Comparison of ENCODE assay signal across 15 cellular contexts in the genomic region with DNA sequence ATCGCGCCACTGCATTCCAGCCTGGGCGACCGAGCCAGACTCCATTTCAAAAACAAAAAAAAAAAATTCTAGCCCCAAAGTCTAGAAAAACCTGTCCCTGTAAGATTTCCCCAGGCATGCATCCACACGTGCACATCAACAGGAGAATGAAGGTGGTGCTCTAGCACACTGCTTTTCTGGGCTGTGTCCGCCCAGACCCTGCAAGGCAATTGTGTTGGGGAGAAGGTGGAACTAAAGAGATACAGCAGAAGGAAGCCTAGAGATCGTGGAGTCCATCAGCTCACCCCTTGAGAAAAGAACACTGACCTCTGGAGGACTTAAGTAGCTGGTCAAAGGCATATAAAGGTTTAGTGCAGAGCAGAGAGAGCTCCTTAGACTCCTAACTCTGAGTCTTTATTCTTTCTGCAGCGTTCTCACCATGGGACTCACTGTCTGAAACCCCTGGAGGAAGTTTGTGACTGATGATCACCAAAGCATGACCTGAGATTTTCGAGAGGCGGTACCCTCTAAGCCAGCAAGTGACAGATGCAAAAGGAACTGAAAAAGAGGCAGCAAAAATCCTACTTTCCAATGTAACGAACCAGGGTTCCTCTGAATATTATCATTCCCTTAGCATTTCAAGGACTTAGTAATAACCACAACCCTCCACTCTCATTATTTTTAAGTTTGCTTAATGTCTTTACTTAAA.
DNase-seq lines count a peak whose midpoint lies in the region; ATAC-seq and TF ChIP-seq lines count a peak whose summit lies in the region.
"Had no signal": no experiment of that assay in that cellular context is flagged by ENCODE, and none has a peak within 500 bp of the region (broad histone marks: within the 10 kb centered on the region; RNA-seq: fewer than 3 reads in every experiment).

No MANE protein-coding gene starts in this region.

- no peaks in the 10 kb centered on the region for H3K36me3 Mint-ChIP-seq in natural killer cell

- H3K4me3 Mint-ChIP-seq in natural killer cell, result no peak overlapping the region
- H3K4me3 Mint-ChIP-seq: brain had no signal

- no peaks in the 10 kb centered on the region for H3K4me1 Mint-ChIP-seq in natural killer cell

- no peak overlapping the region for H3K27ac Mint-ChIP-seq in natural killer cell
- H3K27ac Mint-ChIP-seq: brain had no signal

- TF ChIP-seq CTCF in natural killer cell (IDR thresholded peaks at IDR 0.05), result no peak

- peaks cover 0 to 4% of the 10 kb centered on the region in 2 donors for H3K27me3 Mint-ChIP-seq in natural killer cell (ENCODE audit: low read depth in 2 of 2)

- no peaks in the 10 kb centered on the region for H3K9me3 Mint-ChIP-seq in natural killer cell

- intact Hi-C loops in left ventricle myocardium superior (cut with micrococcal nuclease) (no loop called here), natural killer cell (cut with micrococcal nuclease) (no loop called here)

- peak; percentile 97 for ATAC-seq in GM18858 (IDR thresholded peaks at IDR 0.05; ENCODE audit: unreplicated experiment)
- ATAC-seq in GM21526 (IDR thresholded peaks at IDR 0.05; ENCODE audit: low FRiP score, unreplicated experiment), result peak; percentile 99
- ATAC-seq in HG03097 (IDR thresholded peaks at IDR 0.05; ENCODE audit: low FRiP score, unreplicated experiment), result peak; percentile 96
- ATAC-seq in left ventricle myocardium superior, result no peak
- no peak for ATAC-seq in natural killer cell

- DNase-seq in ecto neural progenitor cell (ENCODE audit: low spot score) (peak; percentile 33), left ventricle myocardium superior (no peak), natural killer cell (no peak), CD1c-positive myeloid dendritic cell (ENCODE audit: extremely low spot score) (no peak), cerebellar cortex (ENCODE audit: low spot score) (no peak)
- DNase-seq: activated CD8-positive, alpha-beta memory T cell treated with anti-CD3 and anti-CD28 coated beads, Interleukin-2, amount 50 U/mL, for 4 hours; COR-L47; kidney glomerular epithelial cell; NCI-H82; stimulated activated CD4-positive, alpha-beta T cell treated with anti-CD3 and anti-CD28 coated beads, Interleukin-4, amount 100 ng/mL, for 4 hours; T-helper 1 cell had no signal

Comparison
In these comparisons a context has a peak if more than half of its experiments do, and no peak if none do; other contexts are left out.
1. ATAC-seq: peak in GM18858 (single experiment), GM21526 (single experiment) and HG03097 (single experiment); none in left ventricle myocardium superior (single experiment) and natural killer cell (0 of 3).